ENCODE assay signal across 8 cellular contexts in the genomic region with DNA sequence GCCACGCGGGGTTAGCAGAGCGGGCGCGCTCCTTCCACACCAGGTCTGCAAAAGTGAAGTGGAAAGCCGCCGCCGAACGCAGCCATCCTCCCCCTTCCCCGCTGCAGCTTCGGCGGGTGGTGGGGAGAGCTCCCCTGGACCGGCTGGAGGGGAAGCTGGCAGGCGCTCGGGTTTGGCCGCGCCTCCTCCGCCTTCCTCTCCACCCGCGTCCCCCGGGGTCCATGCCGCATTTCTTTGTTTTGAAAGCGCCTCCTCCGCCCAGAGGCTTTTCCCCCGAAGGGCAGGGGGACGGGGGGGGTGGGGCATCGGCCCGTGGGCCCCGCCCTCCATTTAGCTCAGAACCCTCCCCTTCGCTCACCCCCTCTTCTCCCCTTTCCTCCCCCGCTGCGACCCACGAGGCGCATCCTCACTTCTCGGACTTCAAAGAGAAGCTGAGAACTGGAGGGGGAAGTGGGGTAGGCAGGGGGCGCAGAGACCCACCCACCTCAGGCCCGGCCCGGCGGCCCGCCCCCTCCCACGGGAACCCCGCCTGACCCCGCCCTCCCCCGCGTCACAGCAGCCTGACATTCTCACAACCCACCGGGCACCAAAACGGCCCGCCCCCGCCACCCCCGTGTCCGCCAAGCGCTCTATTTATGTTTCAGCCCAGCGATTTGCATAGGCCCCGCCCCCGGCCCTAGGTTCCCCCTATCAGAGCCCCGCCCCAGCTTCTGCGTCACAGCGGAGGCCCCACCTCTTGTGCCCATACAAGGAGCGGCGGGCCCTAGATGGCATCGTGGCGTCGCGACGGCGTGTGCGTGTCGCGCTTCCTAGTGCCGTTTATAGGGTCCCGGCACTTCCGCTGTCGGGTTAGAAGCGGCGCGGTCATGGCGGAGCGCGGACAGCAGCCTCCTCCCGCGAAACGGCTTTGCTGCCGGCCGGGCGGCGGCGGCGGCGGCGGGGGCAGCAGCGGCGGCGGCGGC. TPM values are rescaled to one million over a fixed set of nuclear protein-coding genes. Genes with fewer than 3 reads are reported as not detected.
A peak's percentile ranks its signal among the peaks of the same experiment; 100 is the strongest.
DNase-seq lines count a peak whose midpoint lies in the region; ATAC-seq and TF ChIP-seq lines count a peak whose summit lies in the region.

Gene ZSWIM6 (plus strand): TSS at position 852 of the 962 bp plus-strand sequence. CDS start 15 bp downstream, at position 867.

- H3K27me3 ChIP-seq in AG04450 (ENCODE audit: control insufficient read depth, insufficient read depth, low read length): no peaks in the 10 kb centered on the region

- DNase-seq in AG04450 (ENCODE audit: low read depth, low spot score) (peak; percentile 99), NCI-H345 treated with DMSO at 0.1 percent for 48 hours (lab: John Stamatoyannopoulos, UW; ENCODE audit: unreplicated experiment) (peak; percentile 92), cerebellar cortex (ENCODE audit: low spot score) (peak; percentile 99), islet precursor cell (peak; percentile 100)
- DNase-seq in stimulated activated CD4-positive, alpha-beta T cell treated with anti-CD3 and anti-CD28 coated beads, Interleukin-12 subunit alpha, Interleukin-12 subunit beta, amount 100 ng/mL, for 4 hours: peak; percentile 97

- CTCF ChIA-PET in AG04450 (lab: Charles Lee): interaction anchor here (0.5 to 3.5 kb wide), 17 partner anchors 22 to 1260 kb away, joined by 3 to 35 read pairs (median 4); no protein-coding TSS in a partner anchor

- in situ Hi-C loops in GM18951 (cut with MboI; ENCODE audit: low sequenced_read_pairs, unreplicated experiment): no loop called here

- TF ChIP-seq CTCF in AG04450 (IDR thresholded peaks at IDR 0.05; ENCODE audit: low read depth, low read length): no peak

- peak within 1 kb of the TSS; percentile 88 for H3K4me3 ChIP-seq in AG04450 (ENCODE audit: low read depth, low read length)

- POLR2A ChIA-PET in AG04450 (lab: Yijun Ruan, JAX): interaction anchor here (0.5 to 3.4 kb wide), 41 partner anchors 8 to 632 kb away, joined by 3 to 48 read pairs (median 4); partner anchors contain the start of genes DEPDC1B and SMIM15

- H3K27ac ChIP-seq in AG04450 (ENCODE audit: low read depth, low read length): peak within 1 kb of the TSS; percentile 82

- ATAC-seq in HG03175 (IDR thresholded peaks at IDR 0.05; ENCODE audit: unreplicated experiment): peak; percentile 71
- peak; percentile 87 for ATAC-seq in activated CD4-positive, CD25-positive, alpha-beta regulatory T cell treated with anti-CD3 and anti-CD28 coated beads, Interleukin-2, amount 50 U/mL, for 24 hours

- H3K9me3 ChIP-seq in AG04450 (ENCODE audit: control insufficient read depth, insufficient read depth, low read length): no peaks in the 10 kb centered on the region; the same call in 1 of the 2 replicates

- peak; percentile 65 for TF ChIP-seq POLR2A in GM18951 (IDR thresholded peaks at IDR 0.05; ENCODE audit: extremely low read depth, insufficient read depth, insufficient read length)

RNA-seq across cellular contexts. Expression of gene ZSWIM6, which starts in this region (rescaled TPM):
- 18.6 and 18.9 TPM in 2 replicates for polyA plus RNA-seq in AG04450 (2011; rRNA removed)
- 46.3 and 48.7 TPM in 2 replicates for polyA minus RNA-seq in AG04450 (2011; rRNA and poly(A)+ RNA removed)

Comparison
In these comparisons a context has a peak if more than half of its experiments do, and no peak if none do; other contexts are left out.
1. Peak in every context shown above with its lines: DNase-seq, ATAC-seq, H3K4me3 ChIP-seq and H3K27ac ChIP-seq.